In genomic region chr18:2573408-2573807, GRCh38 we compare ENCODE assay signal across 9 cellular contexts. TPM values are rescaled to one million over a fixed set of nuclear protein-coding genes. Genes with fewer than 3 reads are reported as not detected.
DNase-seq lines count a peak whose midpoint lies in the region; ATAC-seq, FAIRE-seq and TF ChIP-seq lines count a peak whose summit lies in the region.
"Had no signal": no experiment of that assay in that cellular context is flagged by ENCODE, and none has a peak within 500 bp of the region (broad histone marks: within the 10 kb centered on the region; RNA-seq: fewer than 3 reads in every experiment).

No MANE protein-coding gene starts in this region.

- WGBS in A549 (ENCODE audit: missing lambda C conversion rate) = 44% methylated on average over 2 of the region's 2 CpGs

- TF ChIP-seq CTCF in A549 (IDR thresholded peaks at IDR 0.05) = no peak

- no peak for ATAC-seq in A549

- no peak for TF ChIP-seq POLR2A in A549 (IDR thresholded peaks at IDR 0.05; ENCODE audit: low read length)

- H3K27me3 ChIP-seq in SJSA1 (replicated peaks) = no peaks in the 10 kb centered on the region

- TF ChIP-seq EP300 in A549 (IDR thresholded peaks at IDR 0.05) = no peak

- no peak for FAIRE-seq in A549 (lab: Jason Lieb, UNC)

- peaks cover 60% of the 10 kb centered on the region for H3K36me3 ChIP-seq in SJSA1

- H3K27ac ChIP-seq in A549 = peak overlapping the region in 1 of 2 experiments; percentile 28; a peak in 1 of 6 replicates
- no peak overlapping the region for H3K27ac ChIP-seq in SJSA1
- H3K27ac ChIP-seq: epithelial cell of prostate had no signal

- H3K4me1 ChIP-seq in A549 (peaks cover 19% of the 10 kb centered on the region), SJSA1 (replicated peaks) (peaks cover 14% of the 10 kb centered on the region; the same call in 1 of the 2 replicates)

- POLR2A ChIA-PET in A549 (lab: Yijun Ruan, JAX) = no interaction called here

- CTCF ChIA-PET in A549 (lab: Yijun Ruan, JAX) = no interaction called here

- peak overlapping the region; percentile 93 for H3K4me2 ChIP-seq in A549

- H3K9me3 ChIP-seq in A549 = no peaks in the 10 kb centered on the region
- H3K9me3 ChIP-seq in SJSA1 (replicated peaks) = no peaks in the 10 kb centered on the region

- no peak for TF ChIP-seq RAD21 in A549 (conservative IDR thresholded peaks at IDR 0.05 in 1 of 2, IDR thresholded peaks at IDR 0.05 in 1 of 2)

- no peak for DNase-seq in A549 (ENCODE audit: low read depth in 1 of 2, low spot score in 1 of 2)
- DNase-seq in EH (ENCODE audit: low read depth) = peak; percentile 5
- DNase-seq in SJSA1 (ENCODE audit: low read depth in 1 of 2, low spot score in 2 of 2) = no peak
- peak; percentile 22 for DNase-seq in fibroblast of peridontal ligament (ENCODE audit: extremely low read depth)
- DNase-seq in iPS-NIHi11 (ENCODE audit: low spot score) = no peak
- no peak for DNase-seq in ecto neural progenitor cell (ENCODE audit: low spot score)
- no peak for DNase-seq in NK-92 (lab: John Stamatoyannopoulos, UW; ENCODE audit: unreplicated experiment)
- DNase-seq in NCI-H1694 treated with DMSO at 0.1 percent for 48 hours (lab: John Stamatoyannopoulos, UW) = no peak

- H3K4me3 ChIP-seq in A549 (peak overlapping the region; percentile 85; the same call in 2 of the 3 replicates), SJSA1 (peak overlapping the region; percentile 70)

TF ChIP-seq in A549, 52 proteins besides CTCF, POLR2A, EP300 and RAD21:
- no peak for TF ChIP-seq GATA3 (IDR thresholded peaks at IDR 0.05; ENCODE audit: borderline replicate concordance)
- TF ChIP-seq KDM5A (IDR thresholded peaks at IDR 0.05) = no peak
- no peak for TF ChIP-seq RNF2 (IDR thresholded peaks at IDR 0.05; ENCODE audit: borderline replicate concordance, low read depth)
- TF ChIP-seq JUNB (IDR thresholded peaks at IDR 0.05) = no peak
- TF ChIP-seq, protein P1, sequence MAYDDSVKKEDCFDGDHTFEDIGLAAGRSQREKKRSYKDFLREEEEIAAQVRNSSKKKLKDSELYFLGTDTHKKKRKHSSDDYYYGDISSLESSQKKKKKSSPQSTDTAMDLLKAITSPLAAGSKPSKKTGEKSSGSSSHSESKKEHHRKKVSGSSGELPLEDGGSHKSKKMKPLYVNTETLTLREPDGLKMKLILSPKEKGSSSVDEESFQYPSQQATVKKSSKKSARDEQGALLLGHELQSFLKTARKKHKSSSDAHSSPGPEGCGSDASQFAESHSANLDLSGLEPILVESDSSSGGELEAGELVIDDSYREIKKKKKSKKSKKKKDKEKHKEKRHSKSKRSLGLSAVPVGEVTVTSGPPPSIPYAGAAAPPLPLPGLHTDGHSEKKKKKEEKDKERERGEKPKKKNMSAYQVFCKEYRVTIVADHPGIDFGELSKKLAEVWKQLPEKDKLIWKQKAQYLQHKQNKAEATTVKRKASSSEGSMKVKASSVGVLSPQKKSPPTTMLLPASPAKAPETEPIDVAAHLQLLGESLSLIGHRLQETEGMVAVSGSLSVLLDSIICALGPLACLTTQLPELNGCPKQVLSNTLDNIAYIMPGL (CRISPR knock-in tag; IDR thresholded peaks at IDR 0.05; ENCODE audit: borderline replicate concordance) = no peak
- TF ChIP-seq HES2 (IDR thresholded peaks at IDR 0.05) = no peak
- no peak for TF ChIP-seq NR3C1 (IDR thresholded peaks at IDR 0.05)
- TF ChIP-seq RFX5 (IDR thresholded peaks at IDR 0.05) = no peak
- TF ChIP-seq MAX (IDR thresholded peaks at IDR 0.05) = no peak
- TF ChIP-seq HDAC2 (IDR thresholded peaks at IDR 0.05) = no peak
- TF ChIP-seq HEYL (CRISPR knock-in tag; IDR thresholded peaks at IDR 0.05) = no peak
- TF ChIP-seq, protein P2, sequence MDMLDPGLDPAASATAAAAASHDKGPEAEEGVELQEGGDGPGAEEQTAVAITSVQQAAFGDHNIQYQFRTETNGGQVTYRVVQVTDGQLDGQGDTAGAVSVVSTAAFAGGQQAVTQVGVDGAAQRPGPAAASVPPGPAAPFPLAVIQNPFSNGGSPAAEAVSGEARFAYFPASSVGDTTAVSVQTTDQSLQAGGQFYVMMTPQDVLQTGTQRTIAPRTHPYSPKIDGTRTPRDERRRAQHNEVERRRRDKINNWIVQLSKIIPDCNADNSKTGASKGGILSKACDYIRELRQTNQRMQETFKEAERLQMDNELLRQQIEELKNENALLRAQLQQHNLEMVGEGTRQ (IDR thresholded peaks at IDR 0.05) = no peak
- TF ChIP-seq HOXB5 (CRISPR knock-in tag; IDR thresholded peaks at IDR 0.05) = no peak
- no peak for TF ChIP-seq CEBPB (IDR thresholded peaks at IDR 0.05)
- TF ChIP-seq RCOR1 (IDR thresholded peaks at IDR 0.05; ENCODE audit: low read depth, low read length) = no peak
- no peak for TF ChIP-seq FOSB (CRISPR knock-in tag; IDR thresholded peaks at IDR 0.05)
- no peak for TF ChIP-seq MAZ (IDR thresholded peaks at IDR 0.05; ENCODE audit: borderline replicate concordance, low read depth, low read length)
- TF ChIP-seq SMC3 (IDR thresholded peaks at IDR 0.05) = no peak
- TF ChIP-seq CBX8 (IDR thresholded peaks at IDR 0.05) = no peak
- no peak for TF ChIP-seq ZC3H11A (IDR thresholded peaks at IDR 0.05)

RNA-seq across cellular contexts. Expression of gene NDC80, which starts 2.1 kb away (rescaled TPM):
- polyA plus RNA-seq in A549 (2011; rRNA removed) (13.6 and 20.2 TPM in 2 replicates), A549 (2017; fragmentation: RNase III; extraction: RNeasy Plus Mini Kit Qiagen cat#74134 plus additional on column Dnase treatment) (11.1 to 13.0 TPM (median 11.7 TPM) in 3 replicates)
- polyA plus RNA-seq in A549 (2012; cell fraction: cytosol; rRNA removed) = 7.0 and 7.4 TPM in 2 replicates
- 4.8 and 21.9 TPM in 2 replicates for polyA plus RNA-seq in A549 (2012; cell fraction: nucleus; rRNA removed)
- 9.9 and 10.7 TPM in 2 replicates for polyA minus RNA-seq in A549 (2011; rRNA and poly(A)+ RNA removed)
- 69.6 and 75.8 TPM in 2 replicates for total RNA-seq in SJSA1 (2014; rRNA removed; shearing (Covaris generic))

RNA-seq across cellular contexts. Expression of gene METTL4, which starts 2.1 kb away (rescaled TPM):
- polyA plus RNA-seq in A549 (2011; rRNA removed) = 10.1 and 14.9 TPM in 2 replicates
- polyA plus RNA-seq in A549 (2012; cell fraction: cytosol; rRNA removed) = 2.7 and 2.9 TPM in 2 replicates
- polyA plus RNA-seq in A549 (2012; cell fraction: nucleus; rRNA removed) = 1.7 and 4.1 TPM in 2 replicates
- 6.1 to 7.1 TPM (median 6.5 TPM) in 3 replicates for polyA plus RNA-seq in A549 (2017; fragmentation: RNase III; extraction: RNeasy Plus Mini Kit Qiagen cat#74134 plus additional on column Dnase treatment)
- polyA minus RNA-seq in A549 (2011; rRNA and poly(A)+ RNA removed) = 3.2 and 5.2 TPM in 2 replicates
- total RNA-seq in SJSA1 (2014; rRNA removed; shearing (Covaris generic)) = 12.9 and 13.3 TPM in 2 replicates

Comparison
In these comparisons a context has a peak if more than half of its experiments do, and no peak if none do; other contexts are left out.
1. DNase-seq: peak in EH (single experiment) and fibroblast of peridontal ligament (single experiment); none in A549 (0 of 2), SJSA1 (0 of 2), iPS-NIHi11 (single experiment), ecto neural progenitor cell (single experiment), NK-92 (single experiment) and NCI-H1694 treated with DMSO at 0.1 percent for 48 hours (single experiment).